1 cellular context compared by ENCODE assay signal in the genomic region with DNA sequence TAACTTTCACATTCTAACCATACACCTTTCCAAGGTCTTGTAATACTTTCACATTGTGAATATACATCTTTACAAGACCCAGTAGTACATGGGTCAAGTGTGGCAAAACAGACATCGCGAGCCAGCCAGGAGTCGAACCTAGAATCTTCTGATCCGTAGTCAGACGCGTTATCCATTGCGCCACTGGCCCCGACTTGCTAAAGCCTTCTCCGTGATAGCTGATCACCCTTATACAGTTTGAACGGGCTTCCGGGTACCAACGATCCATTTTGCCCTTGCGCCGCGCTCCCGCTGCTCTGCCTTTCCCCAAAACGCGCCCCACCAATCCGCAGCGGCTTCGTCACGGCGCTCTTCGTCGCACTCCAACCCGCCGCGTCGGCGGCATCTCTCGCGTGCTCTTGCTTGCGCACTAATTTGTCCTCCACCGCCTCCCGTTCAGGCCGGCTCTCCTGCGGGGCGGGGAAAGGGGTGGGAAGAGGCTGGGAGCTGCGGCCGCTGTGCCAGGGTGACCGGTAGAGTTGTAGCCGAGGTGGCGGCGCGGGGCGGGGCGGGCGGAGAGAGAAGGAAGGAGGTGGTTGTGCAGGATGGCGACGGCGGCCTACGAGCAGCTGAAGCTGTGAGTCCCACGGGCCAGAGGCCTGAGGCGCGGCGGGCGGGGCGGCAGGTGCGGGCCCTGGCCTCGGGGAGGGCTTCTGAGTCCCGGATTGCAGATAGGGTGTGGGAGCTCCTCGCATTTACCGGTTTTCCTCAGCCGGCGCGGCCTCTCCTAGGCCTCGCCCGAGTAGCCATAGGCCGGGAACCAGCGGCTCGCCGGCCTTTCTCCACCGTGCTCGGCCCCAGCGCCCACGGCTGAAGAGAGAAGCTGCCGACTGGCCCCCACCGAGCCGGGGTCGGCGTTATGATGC.
TF ChIP-seq lines count a peak whose summit lies in the region.

A gene with protein sequence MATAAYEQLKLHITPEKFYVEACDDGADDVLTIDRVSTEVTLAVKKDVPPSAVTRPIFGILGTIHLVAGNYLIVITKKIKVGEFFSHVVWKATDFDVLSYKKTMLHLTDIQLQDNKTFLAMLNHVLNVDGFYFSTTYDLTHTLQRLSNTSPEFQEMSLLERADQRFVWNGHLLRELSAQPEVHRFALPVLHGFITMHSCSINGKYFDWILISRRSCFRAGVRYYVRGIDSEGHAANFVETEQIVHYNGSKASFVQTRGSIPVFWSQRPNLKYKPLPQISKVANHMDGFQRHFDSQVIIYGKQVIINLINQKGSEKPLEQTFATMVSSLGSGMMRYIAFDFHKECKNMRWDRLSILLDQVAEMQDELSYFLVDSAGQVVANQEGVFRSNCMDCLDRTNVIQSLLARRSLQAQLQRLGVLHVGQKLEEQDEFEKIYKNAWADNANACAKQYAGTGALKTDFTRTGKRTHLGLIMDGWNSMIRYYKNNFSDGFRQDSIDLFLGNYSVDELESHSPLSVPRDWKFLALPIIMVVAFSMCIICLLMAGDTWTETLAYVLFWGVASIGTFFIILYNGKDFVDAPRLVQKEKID (plus strand): TSS at position 515 of the 905 bp plus-strand sequence. CDS start 70 bp downstream, at position 585.

TF ChIP-seq in HepG2, 621 proteins besides CTCF, POLR2A, EP300 and RAD21 (continued from another document and continues in another):
- TF ChIP-seq, protein P1, sequence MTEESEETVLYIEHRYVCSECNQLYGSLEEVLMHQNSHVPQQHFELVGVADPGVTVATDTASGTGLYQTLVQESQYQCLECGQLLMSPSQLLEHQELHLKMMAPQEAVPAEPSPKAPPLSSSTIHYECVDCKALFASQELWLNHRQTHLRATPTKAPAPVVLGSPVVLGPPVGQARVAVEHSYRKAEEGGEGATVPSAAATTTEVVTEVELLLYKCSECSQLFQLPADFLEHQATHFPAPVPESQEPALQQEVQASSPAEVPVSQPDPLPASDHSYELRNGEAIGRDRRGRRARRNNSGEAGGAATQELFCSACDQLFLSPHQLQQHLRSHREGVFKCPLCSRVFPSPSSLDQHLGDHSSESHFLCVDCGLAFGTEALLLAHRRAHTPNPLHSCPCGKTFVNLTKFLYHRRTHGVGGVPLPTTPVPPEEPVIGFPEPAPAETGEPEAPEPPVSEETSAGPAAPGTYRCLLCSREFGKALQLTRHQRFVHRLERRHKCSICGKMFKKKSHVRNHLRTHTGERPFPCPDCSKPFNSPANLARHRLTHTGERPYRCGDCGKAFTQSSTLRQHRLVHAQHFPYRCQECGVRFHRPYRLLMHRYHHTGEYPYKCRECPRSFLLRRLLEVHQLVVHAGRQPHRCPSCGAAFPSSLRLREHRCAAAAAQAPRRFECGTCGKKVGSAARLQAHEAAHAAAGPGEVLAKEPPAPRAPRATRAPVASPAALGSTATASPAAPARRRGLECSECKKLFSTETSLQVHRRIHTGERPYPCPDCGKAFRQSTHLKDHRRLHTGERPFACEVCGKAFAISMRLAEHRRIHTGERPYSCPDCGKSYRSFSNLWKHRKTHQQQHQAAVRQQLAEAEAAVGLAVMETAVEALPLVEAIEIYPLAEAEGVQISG (CRISPR knock-in tag; IDR thresholded peaks at IDR 0.05) = peak; percentile 83
- TF ChIP-seq BRD4 (CRISPR knock-in tag; IDR thresholded peaks at IDR 0.05) = peak; percentile 66; the same call in 1 of the 2 replicates
- TF ChIP-seq, protein P2, sequence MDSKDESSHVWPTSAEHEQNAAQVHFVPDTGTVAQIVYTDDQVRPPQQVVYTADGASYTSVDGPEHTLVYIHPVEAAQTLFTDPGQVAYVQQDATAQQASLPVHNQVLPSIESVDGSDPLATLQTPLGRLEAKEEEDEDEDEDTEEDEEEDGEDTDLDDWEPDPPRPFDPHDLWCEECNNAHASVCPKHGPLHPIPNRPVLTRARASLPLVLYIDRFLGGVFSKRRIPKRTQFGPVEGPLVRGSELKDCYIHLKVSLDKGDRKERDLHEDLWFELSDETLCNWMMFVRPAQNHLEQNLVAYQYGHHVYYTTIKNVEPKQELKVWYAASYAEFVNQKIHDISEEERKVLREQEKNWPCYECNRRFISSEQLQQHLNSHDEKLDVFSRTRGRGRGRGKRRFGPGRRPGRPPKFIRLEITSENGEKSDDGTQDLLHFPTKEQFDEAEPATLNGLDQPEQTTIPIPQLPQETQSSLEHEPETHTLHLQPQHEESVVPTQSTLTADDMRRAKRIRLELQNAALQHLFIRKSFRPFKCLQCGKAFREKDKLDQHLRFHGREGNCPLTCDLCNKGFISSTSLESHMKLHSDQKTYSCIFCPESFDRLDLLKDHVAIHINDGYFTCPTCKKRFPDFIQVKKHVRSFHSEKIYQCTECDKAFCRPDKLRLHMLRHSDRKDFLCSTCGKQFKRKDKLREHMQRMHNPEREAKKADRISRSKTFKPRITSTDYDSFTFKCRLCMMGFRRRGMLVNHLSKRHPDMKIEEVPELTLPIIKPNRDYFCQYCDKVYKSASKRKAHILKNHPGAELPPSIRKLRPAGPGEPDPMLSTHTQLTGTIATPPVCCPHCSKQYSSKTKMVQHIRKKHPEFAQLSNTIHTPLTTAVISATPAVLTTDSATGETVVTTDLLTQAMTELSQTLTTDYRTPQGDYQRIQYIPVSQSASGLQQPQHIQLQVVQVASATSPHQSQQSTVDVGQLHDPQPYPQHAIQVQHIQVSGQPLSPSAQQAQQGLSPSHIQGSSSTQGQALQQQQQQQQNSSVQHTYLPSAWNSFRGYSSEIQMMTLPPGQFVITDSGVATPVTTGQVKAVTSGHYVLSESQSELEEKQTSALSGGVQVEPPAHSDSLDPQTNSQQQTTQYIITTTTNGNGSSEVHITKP (CRISPR knock-in tag; IDR thresholded peaks at IDR 0.05; ENCODE audit: low read depth) = peak; percentile 46; the same call in 1 of the 2 replicates
- peak; percentile 93 for TF ChIP-seq SPEN (CRISPR knock-in tag; IDR thresholded peaks at IDR 0.05; ENCODE audit: low read depth)
- TF ChIP-seq, protein P3, sequence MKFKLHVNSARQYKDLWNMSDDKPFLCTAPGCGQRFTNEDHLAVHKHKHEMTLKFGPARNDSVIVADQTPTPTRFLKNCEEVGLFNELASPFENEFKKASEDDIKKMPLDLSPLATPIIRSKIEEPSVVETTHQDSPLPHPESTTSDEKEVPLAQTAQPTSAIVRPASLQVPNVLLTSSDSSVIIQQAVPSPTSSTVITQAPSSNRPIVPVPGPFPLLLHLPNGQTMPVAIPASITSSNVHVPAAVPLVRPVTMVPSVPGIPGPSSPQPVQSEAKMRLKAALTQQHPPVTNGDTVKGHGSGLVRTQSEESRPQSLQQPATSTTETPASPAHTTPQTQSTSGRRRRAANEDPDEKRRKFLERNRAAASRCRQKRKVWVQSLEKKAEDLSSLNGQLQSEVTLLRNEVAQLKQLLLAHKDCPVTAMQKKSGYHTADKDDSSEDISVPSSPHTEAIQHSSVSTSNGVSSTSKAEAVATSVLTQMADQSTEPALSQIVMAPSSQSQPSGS (CRISPR knock-in tag; IDR thresholded peaks at IDR 0.05) = peak; percentile 25; the same call in 1 of the 2 replicates
- peak; percentile 90 for TF ChIP-seq ZFP90 (CRISPR knock-in tag; IDR thresholded peaks at IDR 0.05; ENCODE audit: borderline replicate concordance)
- peak; percentile 28 for TF ChIP-seq MED8 (CRISPR knock-in tag; IDR thresholded peaks at IDR 0.05; ENCODE audit: insufficient replicate concordance)
- no peak; the same call in 1 of the 2 replicates for TF ChIP-seq ZBTB7A (CRISPR knock-in tag; IDR thresholded peaks at IDR 0.05)
- TF ChIP-seq ZNF44 (CRISPR knock-in tag; IDR thresholded peaks at IDR 0.05) = 0 out of 2 replicates have a peak, but pooled peaks have one; percentile 82
- TF ChIP-seq HDAC6 (IDR thresholded peaks at IDR 0.05; ENCODE audit: low read depth, low read length) = no peak
- peak; percentile 89 for TF ChIP-seq ZNF629 (CRISPR knock-in tag; conservative IDR thresholded peaks at IDR 0.05)
- peak; percentile 42 for TF ChIP-seq AGO1 (IDR thresholded peaks at IDR 0.05; ENCODE audit: low read depth, low read length, poor library complexity, severe bottlenecking)
- TF ChIP-seq ZNF232 (CRISPR knock-in tag; IDR thresholded peaks at IDR 0.05; ENCODE audit: borderline replicate concordance) = peak; percentile 46; the same call in 1 of the 2 replicates
- TF ChIP-seq LCORL (IDR thresholded peaks at IDR 0.05) = peak; percentile 100
- peak; percentile 81 for TF ChIP-seq LCORL (CRISPR knock-in tag; IDR thresholded peaks at IDR 0.05)
- peak; percentile 89 for TF ChIP-seq CREM (IDR thresholded peaks at IDR 0.05)
- peak; percentile 20; the same call in 1 of the 2 replicates for TF ChIP-seq CREM (CRISPR knock-in tag; IDR thresholded peaks at IDR 0.05)
- peak; percentile 85 for TF ChIP-seq POLR2G (IDR thresholded peaks at IDR 0.05; ENCODE audit: low read depth, low read length)
- TF ChIP-seq, protein P4, sequence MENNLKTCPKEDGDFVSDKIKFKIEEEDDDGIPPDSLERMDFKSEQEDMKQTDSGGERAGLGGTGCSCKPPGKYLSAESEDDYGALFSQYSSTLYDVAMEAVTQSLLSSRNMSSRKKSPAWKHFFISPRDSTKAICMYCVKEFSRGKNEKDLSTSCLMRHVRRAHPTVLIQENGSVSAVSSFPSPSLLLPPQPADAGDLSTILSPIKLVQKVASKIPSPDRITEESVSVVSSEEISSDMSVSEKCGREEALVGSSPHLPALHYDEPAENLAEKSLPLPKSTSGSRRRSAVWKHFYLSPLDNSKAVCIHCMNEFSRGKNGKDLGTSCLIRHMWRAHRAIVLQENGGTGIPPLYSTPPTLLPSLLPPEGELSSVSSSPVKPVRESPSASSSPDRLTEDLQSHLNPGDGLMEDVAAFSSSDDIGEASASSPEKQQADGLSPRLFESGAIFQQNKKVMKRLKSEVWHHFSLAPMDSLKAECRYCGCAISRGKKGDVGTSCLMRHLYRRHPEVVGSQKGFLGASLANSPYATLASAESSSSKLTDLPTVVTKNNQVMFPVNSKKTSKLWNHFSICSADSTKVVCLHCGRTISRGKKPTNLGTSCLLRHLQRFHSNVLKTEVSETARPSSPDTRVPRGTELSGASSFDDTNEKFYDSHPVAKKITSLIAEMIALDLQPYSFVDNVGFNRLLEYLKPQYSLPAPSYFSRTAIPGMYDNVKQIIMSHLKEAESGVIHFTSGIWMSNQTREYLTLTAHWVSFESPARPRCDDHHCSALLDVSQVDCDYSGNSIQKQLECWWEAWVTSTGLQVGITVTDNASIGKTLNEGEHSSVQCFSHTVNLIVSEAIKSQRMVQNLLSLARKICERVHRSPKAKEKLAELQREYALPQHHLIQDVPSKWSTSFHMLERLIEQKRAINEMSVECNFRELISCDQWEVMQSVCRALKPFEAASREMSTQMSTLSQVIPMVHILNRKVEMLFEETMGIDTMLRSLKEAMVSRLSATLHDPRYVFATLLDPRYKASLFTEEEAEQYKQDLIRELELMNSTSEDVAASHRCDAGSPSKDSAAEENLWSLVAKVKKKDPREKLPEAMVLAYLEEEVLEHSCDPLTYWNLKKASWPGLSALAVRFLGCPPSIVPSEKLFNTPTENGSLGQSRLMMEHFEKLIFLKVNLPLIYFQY (CRISPR knock-in tag; IDR thresholded peaks at IDR 0.05; ENCODE audit: borderline replicate concordance) = no peak; the same call in 1 of the 2 replicates
- TF ChIP-seq, protein P5, sequence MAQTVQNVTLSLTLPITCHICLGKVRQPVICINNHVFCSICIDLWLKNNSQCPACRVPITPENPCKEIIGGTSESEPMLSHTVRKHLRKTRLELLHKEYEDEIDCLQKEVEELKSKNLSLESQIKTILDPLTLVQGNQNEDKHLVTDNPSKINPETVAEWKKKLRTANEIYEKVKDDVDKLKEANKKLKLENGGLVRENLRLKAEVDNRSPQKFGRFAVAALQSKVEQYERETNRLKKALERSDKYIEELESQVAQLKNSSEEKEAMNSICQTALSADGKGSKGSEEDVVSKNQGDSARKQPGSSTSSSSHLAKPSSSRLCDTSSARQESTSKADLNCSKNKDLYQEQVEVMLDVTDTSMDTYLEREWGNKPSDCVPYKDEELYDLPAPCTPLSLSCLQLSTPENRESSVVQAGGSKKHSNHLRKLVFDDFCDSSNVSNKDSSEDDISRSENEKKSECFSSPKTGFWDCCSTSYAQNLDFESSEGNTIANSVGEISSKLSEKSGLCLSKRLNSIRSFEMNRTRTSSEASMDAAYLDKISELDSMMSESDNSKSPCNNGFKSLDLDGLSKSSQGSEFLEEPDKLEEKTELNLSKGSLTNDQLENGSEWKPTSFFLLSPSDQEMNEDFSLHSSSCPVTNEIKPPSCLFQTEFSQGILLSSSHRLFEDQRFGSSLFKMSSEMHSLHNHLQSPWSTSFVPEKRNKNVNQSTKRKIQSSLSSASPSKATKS (CRISPR knock-in tag; IDR thresholded peaks at IDR 0.05) = peak; percentile 16; the same call in 1 of the 2 replicates
- peak; percentile 82 for TF ChIP-seq ZMYM3 (CRISPR knock-in tag; IDR thresholded peaks at IDR 0.05)
- TF ChIP-seq, protein P6, sequence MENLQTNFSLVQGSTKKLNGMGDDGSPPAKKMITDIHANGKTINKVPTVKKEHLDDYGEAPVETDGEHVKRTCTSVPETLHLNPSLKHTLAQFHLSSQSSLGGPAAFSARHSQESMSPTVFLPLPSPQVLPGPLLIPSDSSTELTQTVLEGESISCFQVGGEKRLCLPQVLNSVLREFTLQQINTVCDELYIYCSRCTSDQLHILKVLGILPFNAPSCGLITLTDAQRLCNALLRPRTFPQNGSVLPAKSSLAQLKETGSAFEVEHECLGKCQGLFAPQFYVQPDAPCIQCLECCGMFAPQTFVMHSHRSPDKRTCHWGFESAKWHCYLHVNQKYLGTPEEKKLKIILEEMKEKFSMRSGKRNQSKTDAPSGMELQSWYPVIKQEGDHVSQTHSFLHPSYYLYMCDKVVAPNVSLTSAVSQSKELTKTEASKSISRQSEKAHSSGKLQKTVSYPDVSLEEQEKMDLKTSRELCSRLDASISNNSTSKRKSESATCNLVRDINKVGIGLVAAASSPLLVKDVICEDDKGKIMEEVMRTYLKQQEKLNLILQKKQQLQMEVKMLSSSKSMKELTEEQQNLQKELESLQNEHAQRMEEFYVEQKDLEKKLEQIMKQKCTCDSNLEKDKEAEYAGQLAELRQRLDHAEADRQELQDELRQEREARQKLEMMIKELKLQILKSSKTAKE (CRISPR knock-in tag; IDR thresholded peaks at IDR 0.05; ENCODE audit: borderline replicate concordance) = peak; percentile 37; the same call in 1 of the 2 replicates
- TF ChIP-seq, protein P7, sequence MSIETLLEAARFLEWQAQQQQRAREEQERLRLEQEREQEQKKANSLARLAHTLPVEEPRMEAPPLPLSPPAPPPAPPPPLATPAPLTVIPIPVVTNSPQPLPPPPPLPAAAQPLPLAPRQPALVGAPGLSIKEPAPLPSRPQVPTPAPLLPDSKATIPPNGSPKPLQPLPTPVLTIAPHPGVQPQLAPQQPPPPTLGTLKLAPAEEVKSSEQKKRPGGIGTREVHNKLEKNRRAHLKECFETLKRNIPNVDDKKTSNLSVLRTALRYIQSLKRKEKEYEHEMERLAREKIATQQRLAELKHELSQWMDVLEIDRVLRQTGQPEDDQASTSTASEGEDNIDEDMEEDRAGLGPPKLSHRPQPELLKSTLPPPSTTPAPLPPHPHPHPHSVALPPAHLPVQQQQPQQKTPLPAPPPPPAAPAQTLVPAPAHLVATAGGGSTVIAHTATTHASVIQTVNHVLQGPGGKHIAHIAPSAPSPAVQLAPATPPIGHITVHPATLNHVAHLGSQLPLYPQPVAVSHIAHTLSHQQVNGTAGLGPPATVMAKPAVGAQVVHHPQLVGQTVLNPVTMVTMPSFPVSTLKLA (IDR thresholded peaks at IDR 0.05) = 0 out of 2 replicates have a peak, but pooled peaks have one; percentile 35
- 0 out of 2 replicates have a peak, but pooled peaks have one; percentile 16 for TF ChIP-seq HIVEP1 (CRISPR knock-in tag; IDR thresholded peaks at IDR 0.05)
- TF ChIP-seq, protein P8, sequence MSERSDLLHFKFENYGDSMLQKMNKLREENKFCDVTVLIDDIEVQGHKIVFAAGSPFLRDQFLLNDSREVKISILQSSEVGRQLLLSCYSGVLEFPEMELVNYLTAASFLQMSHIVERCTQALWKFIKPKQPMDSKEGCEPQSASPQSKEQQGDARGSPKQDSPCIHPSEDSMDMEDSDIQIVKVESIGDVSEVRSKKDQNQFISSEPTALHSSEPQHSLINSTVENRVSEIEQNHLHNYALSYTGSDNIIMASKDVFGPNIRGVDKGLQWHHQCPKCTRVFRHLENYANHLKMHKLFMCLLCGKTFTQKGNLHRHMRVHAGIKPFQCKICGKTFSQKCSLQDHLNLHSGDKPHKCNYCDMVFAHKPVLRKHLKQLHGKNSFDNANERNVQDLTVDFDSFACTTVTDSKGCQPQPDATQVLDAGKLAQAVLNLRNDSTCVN (CRISPR knock-in tag; IDR thresholded peaks at IDR 0.05; ENCODE audit: borderline replicate concordance) = no peak; the same call in 1 of the 2 replicates
- TF ChIP-seq NBN (conservative IDR thresholded peaks at IDR 0.05) = no peak
